ENCODE assay signal across 24 cellular contexts in genomic region chr2:73212098-73212447, GRCh38. TPM values are rescaled to one million over a fixed set of nuclear protein-coding genes. Genes with fewer than 3 reads are reported as not detected.
DNase-seq lines count a peak whose midpoint lies in the region; ATAC-seq and TF ChIP-seq lines count a peak whose summit lies in the region.
"Had no signal": no experiment of that assay in that cellular context is flagged by ENCODE, and none has a peak within 500 bp of the region (broad histone marks: within the 10 kb centered on the region; RNA-seq: fewer than 3 reads in every experiment).

No MANE protein-coding gene starts in this region.

- H3K4me1 ChIP-seq in CD4-positive, CD25-positive, alpha-beta regulatory T cell (ENCODE audit: control insufficient read depth, insufficient read depth, low read length, poor library complexity, severe bottlenecking) = peaks cover 22% of the 10 kb centered on the region
- H3K4me1 ChIP-seq in KMS-11 (ENCODE audit: low read depth, poor library complexity, severe bottlenecking) = peaks cover 27% of the 10 kb centered on the region
- H3K4me1 ChIP-seq: prostate gland had no signal

- no peak for ATAC-seq in CD4-positive, CD25-positive, alpha-beta regulatory T cell (ENCODE audit: low read depth in 2 of 2)

- H3K4me2 ChIP-seq in KMS-11 = no peak overlapping the region

- no peak for TF ChIP-seq CTCF in KMS-11 (conservative IDR thresholded peaks at IDR 0.05; ENCODE audit: low read depth, low read length)
- TF ChIP-seq CTCF in brain (conservative IDR thresholded peaks at IDR 0.05) = no peak

- no peak overlapping the region for H3K4me3 Mint-ChIP-seq in CD4-positive, CD25-positive, alpha-beta regulatory T cell
- H3K4me3 Mint-ChIP-seq in brain = peak overlapping the region in 1 of 5 experiments; percentile 92
- H3K4me3 Mint-ChIP-seq: activated naive CD4-positive, alpha-beta T cell treated with anti-CD3 and anti-CD28 coated beads, Interleukin-2, amount 10 ng/mL, durations not matched to agents 7 days and 5 days; activated T-helper 1 cell treated with anti-CD3 and anti-CD28 coated beads, Interleukin-12 subunit alpha, Interleukin-12 subunit beta, Interleukin-2, Interleukin-4 antibody, amounts not matched to agents 30 ng/mL and 10 ng/mL and 1 ng/mL, durations not matched to agents 14 hours and 24 hours and 36 hours; CD14-positive monocyte; stimulated activated naive CD8-positive, alpha-beta T cell treated with anti-CD3 and anti-CD28 coated beads, Interleukin-15, Interleukin-2, amounts not matched to agents 100 ng/mL and 50 ng/mL, for 24 hours had no signal

- H3K27me3 Mint-ChIP-seq in CD4-positive, CD25-positive, alpha-beta regulatory T cell = peaks cover 16% of the 10 kb centered on the region
- peaks cover 43% of the 10 kb centered on the region for H3K27me3 Mint-ChIP-seq in brain
- H3K27me3 Mint-ChIP-seq: stimulated activated naive CD8-positive, alpha-beta T cell treated with anti-CD3 and anti-CD28 coated beads, Interleukin-15, Interleukin-2, amounts not matched to agents 100 ng/mL and 50 ng/mL, for 24 hours had no signal

- H3K4me1 Mint-ChIP-seq in CD4-positive, CD25-positive, alpha-beta regulatory T cell = peaks cover 17 to 38% (median 25%) of the 10 kb centered on the region in 4 donors
- peaks cover 40% of the 10 kb centered on the region for H3K4me1 Mint-ChIP-seq in brain

- intact Hi-C loops in posterior vena cava (cut with DNase I) = no loop called here

- H4K20me1 ChIP-seq in KMS-11 (ENCODE audit: insufficient read depth) = no peaks in the 10 kb centered on the region

- no peak overlapping the region for H3K4me3 ChIP-seq in CD4-positive, CD25-positive, alpha-beta regulatory T cell (ENCODE audit: low read depth, low read length)
- peak overlapping the region; percentile 1 for H3K4me3 ChIP-seq in KMS-11 (IDR thresholded peaks at IDR 0.05; ENCODE audit: insufficient read depth, low read depth, low read length)
- H3K4me3 ChIP-seq: gastroesophageal sphincter, Peyer's patch, prostate gland had no signal

- H3K9me3 Mint-ChIP-seq in CD4-positive, CD25-positive, alpha-beta regulatory T cell = no peaks in the 10 kb centered on the region
- no peaks in the 10 kb centered on the region for H3K9me3 Mint-ChIP-seq in brain
- H3K9me3 Mint-ChIP-seq: activated B cell treated with CpG ODN at 0.5 μM for 24 hours; activated naive CD4-positive, alpha-beta T cell treated with anti-CD3 and anti-CD28 coated beads, Interleukin-2, amount 10 ng/mL, durations not matched to agents 7 days and 5 days; activated T-helper 1 cell treated with anti-CD3 and anti-CD28 coated beads, Interleukin-12 subunit alpha, Interleukin-12 subunit beta, Interleukin-2, Interleukin-4 antibody, amounts not matched to agents 30 ng/mL and 10 ng/mL and 1 ng/mL, durations not matched to agents 14 hours and 24 hours and 36 hours; CD14-positive monocyte; immature natural killer cell; stimulated activated naive CD8-positive, alpha-beta T cell treated with anti-CD3 and anti-CD28 coated beads, Interleukin-15, Interleukin-2, amounts not matched to agents 100 ng/mL and 50 ng/mL, for 24 hours; type B pancreatic cell had no signal

- peak overlapping the region in 2 of 3 donors; percentile 76 to 97 for H3K27ac Mint-ChIP-seq in CD4-positive, CD25-positive, alpha-beta regulatory T cell
- H3K27ac Mint-ChIP-seq in brain = peak overlapping the region in 3 of 5 experiments; percentile 23 to 77 (median 38)
- H3K27ac Mint-ChIP-seq: activated B cell treated with CpG ODN at 0.5 μM for 24 hours; activated naive CD4-positive, alpha-beta T cell treated with anti-CD3 and anti-CD28 coated beads, Interleukin-2, amount 10 ng/mL, durations not matched to agents 7 days and 5 days; activated T-helper 1 cell treated with anti-CD3 and anti-CD28 coated beads, Interleukin-12 subunit alpha, Interleukin-12 subunit beta, Interleukin-2, Interleukin-4 antibody, amounts not matched to agents 30 ng/mL and 10 ng/mL and 1 ng/mL, durations not matched to agents 14 hours and 24 hours and 36 hours; CD14-positive monocyte; stimulated activated naive CD8-positive, alpha-beta T cell treated with anti-CD3 and anti-CD28 coated beads, Interleukin-15, Interleukin-2, amounts not matched to agents 100 ng/mL and 50 ng/mL, for 24 hours; type B pancreatic cell had no signal

- H3K79me2 ChIP-seq in KMS-11 (ENCODE audit: insufficient read depth, low read depth) = peaks cover 26% of the 10 kb centered on the region; the same call in 1 of the 2 replicates

- H2AFZ ChIP-seq in KMS-11 (ENCODE audit: low read depth) = peak overlapping the region; percentile 69; the same call in 1 of the 2 replicates

- H3K27me3 ChIP-seq in CD4-positive, CD25-positive, alpha-beta regulatory T cell (ENCODE audit: control insufficient read depth, insufficient read depth, low read length) = no peaks in the 10 kb centered on the region
- no peaks in the 10 kb centered on the region for H3K27me3 ChIP-seq in KMS-11 (ENCODE audit: insufficient read depth, low read depth)
- H3K27me3 ChIP-seq: dorsolateral prefrontal cortex, Peyer's patch had no signal

- no peak overlapping the region for H3K27ac ChIP-seq in CD4-positive, CD25-positive, alpha-beta regulatory T cell (ENCODE audit: insufficient read depth, low read length, poor library complexity, severe bottlenecking)
- H3K27ac ChIP-seq in KMS-11 = no peak overlapping the region
- H3K27ac ChIP-seq: neutrophil, Peyer's patch, prostate gland had no signal

- no peak overlapping the region for H3K9ac ChIP-seq in KMS-11

- no peaks in the 10 kb centered on the region for H3K36me3 ChIP-seq in CD4-positive, CD25-positive, alpha-beta regulatory T cell (ENCODE audit: control insufficient read depth, insufficient read depth, low read length)
- no peaks in the 10 kb centered on the region for H3K36me3 ChIP-seq in KMS-11 (ENCODE audit: insufficient read depth)
- H3K36me3 ChIP-seq: gastroesophageal sphincter, neutrophil, Peyer's patch, prostate gland had no signal

- H3K9me3 ChIP-seq in CD4-positive, CD25-positive, alpha-beta regulatory T cell (ENCODE audit: control insufficient read depth in 2 of 2, low read length in 2 of 2) = no peaks in the 10 kb centered on the region
- H3K9me3 ChIP-seq: gastroesophageal sphincter, neutrophil, Peyer's patch, prostate gland had no signal

- no peak for DNase-seq in CD4-positive, CD25-positive, alpha-beta regulatory T cell
- DNase-seq in posterior vena cava (ENCODE audit: low spot score) (peak; percentile 34), NCI-H526 treated with DMSO at 0.1 percent for 48 hours (lab: John Stamatoyannopoulos, UW) (no peak), COLO668 (lab: John Stamatoyannopoulos, UW; ENCODE audit: unreplicated experiment) (no peak), NCI-H446 (lab: John Stamatoyannopoulos, UW) (no peak), COLO829 (ENCODE audit: low spot score) (no peak)
- DNase-seq: NCI-H187 treated with DMSO at 0.1 percent for 48 hours had no signal

- H3K36me3 Mint-ChIP-seq in CD4-positive, CD25-positive, alpha-beta regulatory T cell = peaks cover 5% of the 10 kb centered on the region
- H3K36me3 Mint-ChIP-seq in brain = no peaks in the 10 kb centered on the region
- H3K36me3 Mint-ChIP-seq: activated naive CD4-positive, alpha-beta T cell treated with anti-CD3 and anti-CD28 coated beads, Interleukin-2, amount 10 ng/mL, durations not matched to agents 7 days and 5 days; CD14-positive monocyte; immature natural killer cell; type B pancreatic cell had no signal

RNA-seq across cellular contexts. Expression of gene SMYD5, which starts 2.0 kb away (rescaled TPM):
- 30.3 TPM for total RNA-seq in CD4-positive, CD25-positive, alpha-beta regulatory T cell
- polyA plus RNA-seq in CD4-positive, CD25-positive, alpha-beta regulatory T cell = 10 to 100 TPM; 13.8 to 20.9 (median 17.7) TPM
- 15.5 TPM for polyA plus RNA-seq in brain (ENCODE audit: insufficient read depth, low read depth, low replicate concordance)
- total RNA-seq in posterior vena cava = 10 to 100 TPM; 17.1 to 20.8 TPM

RNA-seq across cellular contexts. Expression of gene NOTO, which starts 9.7 kb away (rescaled TPM):
- not detected for total RNA-seq in CD4-positive, CD25-positive, alpha-beta regulatory T cell
- not detected for polyA plus RNA-seq in CD4-positive, CD25-positive, alpha-beta regulatory T cell
- not detected for polyA plus RNA-seq in brain (ENCODE audit: insufficient read depth, low read depth, low replicate concordance)
- total RNA-seq in posterior vena cava = not detected
- total RNA-seq: activated B cell treated with CpG ODN at 0.5 μM for 24 hours; activated T-helper 1 cell treated with anti-CD3 and anti-CD28 coated beads, Interleukin-12 subunit alpha, Interleukin-12 subunit beta, Interleukin-2, Interleukin-4 antibody, amounts not matched to agents 30 ng/mL and 10 ng/mL and 1 ng/mL, durations not matched to agents 14 hours and 24 hours and 36 hours; fibroblast of lung; gastroesophageal sphincter; M059J; Peyer's patch; prostate gland; skeletal muscle tissue had no signal
- polyA plus RNA-seq: CD14-positive monocyte, fibroblast of lung, immature natural killer cell had no signal

RNA-seq across cellular contexts. Expression of gene PRADC1, which starts 21.0 kb away (rescaled TPM):
- 7.0 TPM for total RNA-seq in CD4-positive, CD25-positive, alpha-beta regulatory T cell
- 10 to 100 TPM; 29.0 to 35.3 (median 32.7) TPM for polyA plus RNA-seq in CD4-positive, CD25-positive, alpha-beta regulatory T cell
- polyA plus RNA-seq in brain (ENCODE audit: insufficient read depth, low read depth, low replicate concordance) = 44.5 TPM
- total RNA-seq in posterior vena cava = 10 to 100 TPM; 16.8 to 23.5 TPM

RNA-seq across cellular contexts. Expression of gene CCT7, which starts 22.0 kb away (rescaled TPM):
- 114 TPM for total RNA-seq in CD4-positive, CD25-positive, alpha-beta regulatory T cell
- 100 to 1,000 TPM; 239 to 287 (median 275) TPM for polyA plus RNA-seq in CD4-positive, CD25-positive, alpha-beta regulatory T cell
- 304 TPM for polyA plus RNA-seq in brain (ENCODE audit: insufficient read depth, low read depth, low replicate concordance)
- total RNA-seq in posterior vena cava = 100 to 1,000 TPM; 190 to 234 TPM
